In genomic region chr11:70282012-70282411, GRCh38 we compare ENCODE assay signal across 30 cellular contexts. TPM values are rescaled to one million over a fixed set of nuclear protein-coding genes. Genes with fewer than 3 reads are reported as not detected.
DNase-seq lines count a peak whose midpoint lies in the region; ATAC-seq and TF ChIP-seq lines count a peak whose summit lies in the region.
"Had no signal": no experiment of that assay in that cellular context is flagged by ENCODE, and none has a peak within 500 bp of the region (broad histone marks: within the 10 kb centered on the region; RNA-seq: fewer than 3 reads in every experiment).

No MANE protein-coding gene starts in this region.

- intact Hi-C loops in ascending aorta (cut with DNase I): no loop called here
- intact Hi-C loops in natural killer cell (cut with micrococcal nuclease): no loop called here
- intact Hi-C loops in posterior vena cava (cut with DNase I): no loop called here

- no peak overlapping the region for H3K4me3 ChIP-seq in astrocyte of the spinal cord (ENCODE audit: low read depth, low read length)
- H3K4me3 ChIP-seq in ascending aorta: no peak overlapping the region
- H3K4me3 ChIP-seq: breast epithelium, lower lobe of right lung, pancreas, PC-9, thoracic aorta, uterus had no signal

- in situ Hi-C loops in astrocyte of the spinal cord (cut with HindIII; ENCODE audit: low sequenced_read_pairs): no loop called here

- no peak for DNase-seq in activated naive CD4-positive, alpha-beta T cell treated with anti-CD3 and anti-CD28 coated beads, Interleukin-2, amount 50 U/mL, for 72 hours (ENCODE audit: low spot score in 2 of 2)
- DNase-seq in activated naive CD4-positive, alpha-beta T cell (lab: John Stamatoyannopoulos, UW): no peak
- no peak for DNase-seq in astrocyte of the spinal cord (ENCODE audit: low read depth, low spot score)
- no peak for DNase-seq in stimulated activated effector memory CD8-positive, alpha-beta T cell treated with anti-CD3 and anti-CD28 coated beads, Interleukin-12 subunit alpha, Interleukin-12 subunit beta, amount 100 ng/mL, for 72 hours (ENCODE audit: low spot score in 2 of 2)
- no peak for DNase-seq in ascending aorta (ENCODE audit: low spot score in 2 of 2)
- no peak for DNase-seq in natural killer cell
- DNase-seq in posterior vena cava (ENCODE audit: low spot score): no peak
- DNase-seq: 8988T; activated CD4-positive, alpha-beta memory T cell treated with anti-CD3 and anti-CD28 coated beads for 36 hours; activated CD4-positive, alpha-beta T cell treated with anti-CD3 and anti-CD28 coated beads for 1 hour; activated naive CD4-positive, alpha-beta T cell treated with anti-CD3 and anti-CD28 coated beads, Interleukin-2, amount 10 ng/mL, durations not matched to agents 7 days and 5 days; amniotic stem cell; effector CD8-positive, alpha-beta T cell; Karpas-422; lower lobe of right lung; NCI-H1417; NCI-H2029 treated with DMSO at 0.1 percent for 48 hours; NCI-H226; NCI-H526 treated with DMSO at 0.1 percent for 48 hours; pancreas; PC-9; SHP77; stimulated activated CD4-positive, alpha-beta T cell treated with anti-CD3 and anti-CD28 coated beads, Interleukin-1b, Interleukin-23, amount 100 ng/mL, for 48 hours had no signal

- H3K27me3 ChIP-seq in layer of hippocampus (ENCODE audit: control insufficient read depth, insufficient read depth, low read length): no peaks in the 10 kb centered on the region
- no peaks in the 10 kb centered on the region for H3K27me3 ChIP-seq in ascending aorta
- H3K27me3 ChIP-seq: breast epithelium, pancreas, uterus had no signal

- H3K27ac ChIP-seq in layer of hippocampus (ENCODE audit: low read depth, low read length): peak overlapping the region; percentile 27
- H3K27ac ChIP-seq in ascending aorta: no peak overlapping the region
- H3K27ac ChIP-seq: C4-2B, epithelial cell of prostate, pancreas, PC-9 had no signal

- peaks cover 0 to 13% of the 10 kb centered on the region in 2 donors for H3K4me1 ChIP-seq in ascending aorta
- H3K4me1 ChIP-seq: breast epithelium, pancreas, uterus had no signal

- H3K36me3 ChIP-seq in ascending aorta: peaks cover 19 to 47% of the 10 kb centered on the region in 2 donors
- H3K36me3 ChIP-seq: breast epithelium, pancreas, uterus had no signal

- H3K36me3 Mint-ChIP-seq in activated naive CD4-positive, alpha-beta T cell treated with anti-CD3 and anti-CD28 coated beads, Interleukin-2, amount 50 U/mL, for 72 hours: peaks cover 5 to 26% of the 10 kb centered on the region in 2 donors
- peaks cover 94% of the 10 kb centered on the region for H3K36me3 Mint-ChIP-seq in stimulated activated effector memory CD8-positive, alpha-beta T cell treated with anti-CD3 and anti-CD28 coated beads, Interleukin-12 subunit alpha, Interleukin-12 subunit beta, amount 100 ng/mL, for 72 hours
- H3K36me3 Mint-ChIP-seq in natural killer cell: no peaks in the 10 kb centered on the region

- ATAC-seq in activated naive CD4-positive, alpha-beta T cell treated with anti-CD3 and anti-CD28 coated beads, Interleukin-2, amount 50 U/mL, for 72 hours: no peak
- ATAC-seq in stimulated activated effector memory CD8-positive, alpha-beta T cell treated with anti-CD3 and anti-CD28 coated beads, Interleukin-12 subunit alpha, Interleukin-12 subunit beta, amount 100 ng/mL, for 72 hours: no peak
- no peak for ATAC-seq in natural killer cell

- H3K4me3 Mint-ChIP-seq in stimulated activated effector memory CD8-positive, alpha-beta T cell treated with anti-CD3 and anti-CD28 coated beads, Interleukin-12 subunit alpha, Interleukin-12 subunit beta, amount 100 ng/mL, for 72 hours: no peak overlapping the region
- no peak overlapping the region for H3K4me3 Mint-ChIP-seq in natural killer cell
- H3K4me3 Mint-ChIP-seq: activated CD4-positive, alpha-beta memory T cell treated with anti-CD3 and anti-CD28 coated beads for 36 hours; activated naive CD4-positive, alpha-beta T cell treated with anti-CD3 and anti-CD28 coated beads, Interleukin-2, amount 10 ng/mL, durations not matched to agents 7 days and 5 days; stimulated activated naive CD8-positive, alpha-beta T cell treated with anti-CD3 and anti-CD28 coated beads, Interleukin-15, Interleukin-2, amounts not matched to agents 100 ng/mL and 50 ng/mL, for 24 hours had no signal

- H3K4me1 Mint-ChIP-seq in stimulated activated effector memory CD8-positive, alpha-beta T cell treated with anti-CD3 and anti-CD28 coated beads, Interleukin-12 subunit alpha, Interleukin-12 subunit beta, amount 100 ng/mL, for 72 hours: peaks cover 41% of the 10 kb centered on the region
- peaks cover 17 to 39% of the 10 kb centered on the region in 2 donors for H3K4me1 Mint-ChIP-seq in natural killer cell
- H3K4me1 Mint-ChIP-seq: activated naive CD4-positive, alpha-beta T cell treated with anti-CD3 and anti-CD28 coated beads, Interleukin-2, amount 10 ng/mL, durations not matched to agents 7 days and 5 days had no signal

- peak overlapping the region; percentile 5 to 79 for H3K27ac Mint-ChIP-seq in activated naive CD4-positive, alpha-beta T cell treated with anti-CD3 and anti-CD28 coated beads, Interleukin-2, amount 50 U/mL, for 72 hours
- peak overlapping the region; percentile 65 for H3K27ac Mint-ChIP-seq in stimulated activated effector memory CD8-positive, alpha-beta T cell treated with anti-CD3 and anti-CD28 coated beads, Interleukin-12 subunit alpha, Interleukin-12 subunit beta, amount 100 ng/mL, for 72 hours
- peak overlapping the region in 1 of 2 donors; percentile 30 for H3K27ac Mint-ChIP-seq in natural killer cell
- H3K27ac Mint-ChIP-seq: activated CD4-positive, alpha-beta memory T cell treated with anti-CD3 and anti-CD28 coated beads for 36 hours; activated naive CD4-positive, alpha-beta T cell treated with anti-CD3 and anti-CD28 coated beads, Interleukin-2, amount 10 ng/mL, durations not matched to agents 7 days and 5 days; stimulated activated naive CD8-positive, alpha-beta T cell treated with anti-CD3 and anti-CD28 coated beads, Interleukin-15, Interleukin-2, amounts not matched to agents 100 ng/mL and 50 ng/mL, for 24 hours had no signal

- H3K9me3 Mint-ChIP-seq in activated naive CD4-positive, alpha-beta T cell treated with anti-CD3 and anti-CD28 coated beads, Interleukin-2, amount 50 U/mL, for 72 hours: no peaks in the 10 kb centered on the region
- H3K9me3 Mint-ChIP-seq in stimulated activated effector memory CD8-positive, alpha-beta T cell treated with anti-CD3 and anti-CD28 coated beads, Interleukin-12 subunit alpha, Interleukin-12 subunit beta, amount 100 ng/mL, for 72 hours: no peaks in the 10 kb centered on the region
- H3K9me3 Mint-ChIP-seq in natural killer cell: no peaks in the 10 kb centered on the region
- H3K9me3 Mint-ChIP-seq: activated CD4-positive, alpha-beta memory T cell treated with anti-CD3 and anti-CD28 coated beads for 36 hours; activated naive CD4-positive, alpha-beta T cell treated with anti-CD3 and anti-CD28 coated beads, Interleukin-2, amount 10 ng/mL, durations not matched to agents 7 days and 5 days; stimulated activated naive CD8-positive, alpha-beta T cell treated with anti-CD3 and anti-CD28 coated beads, Interleukin-15, Interleukin-2, amounts not matched to agents 100 ng/mL and 50 ng/mL, for 24 hours had no signal

- H3K9me3 ChIP-seq in ascending aorta: no peaks in the 10 kb centered on the region
- H3K9me3 ChIP-seq: breast epithelium, lower lobe of right lung, pancreas, thoracic aorta, uterus had no signal

- no peaks in the 10 kb centered on the region for H3K27me3 Mint-ChIP-seq in natural killer cell (ENCODE audit: low read depth in 2 of 2)
- H3K27me3 Mint-ChIP-seq: activated CD4-positive, alpha-beta memory T cell treated with anti-CD3 and anti-CD28 coated beads for 36 hours; activated naive CD4-positive, alpha-beta T cell treated with anti-CD3 and anti-CD28 coated beads, Interleukin-2, amount 10 ng/mL, durations not matched to agents 7 days and 5 days; stimulated activated naive CD8-positive, alpha-beta T cell treated with anti-CD3 and anti-CD28 coated beads, Interleukin-15, Interleukin-2, amounts not matched to agents 100 ng/mL and 50 ng/mL, for 24 hours had no signal

- TF ChIP-seq CTCF in astrocyte of the spinal cord (IDR thresholded peaks at IDR 0.05; ENCODE audit: low read depth, low read length): peak; percentile 2
- TF ChIP-seq CTCF in ascending aorta (IDR thresholded peaks at IDR 0.05): no peak
- no peak for TF ChIP-seq CTCF in natural killer cell (IDR thresholded peaks at IDR 0.05)

RNA-seq across cellular contexts. Expression of gene PPFIA1, which starts 11.5 kb away (rescaled TPM):
- 10 to 100 TPM; 31.4 to 37.9 TPM for total RNA-seq in activated naive CD4-positive, alpha-beta T cell treated with anti-CD3 and anti-CD28 coated beads, Interleukin-2, amount 50 U/mL, for 72 hours
- total RNA-seq in ascending aorta (29.3 TPM), natural killer cell (10 to 100 TPM; 42.1 to 75.4 (median 51.7) TPM), posterior vena cava (10 to 100 TPM; 53.7 to 55.3 TPM)
